In the genomic region with DNA sequence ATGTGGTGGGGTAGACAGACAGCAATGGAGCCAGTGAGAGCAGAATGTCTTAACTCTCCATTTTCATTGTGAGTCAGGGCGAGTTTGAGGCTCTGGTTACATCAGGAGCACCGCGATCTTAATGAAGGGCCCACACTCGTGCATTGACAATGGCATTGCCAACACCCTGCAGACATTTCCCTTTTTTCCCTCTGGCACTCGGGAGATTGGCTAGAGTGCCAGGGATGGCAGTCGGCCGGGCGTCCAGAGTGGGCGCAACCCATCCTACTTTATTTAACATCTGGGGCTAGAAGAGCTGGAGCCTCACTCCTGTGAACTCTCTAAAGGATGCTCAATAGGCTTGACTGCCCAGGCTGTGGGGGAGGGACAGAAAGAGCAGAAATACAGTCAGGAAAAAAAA, we compare ENCODE assay signal across 19 cellular contexts. TPM values are rescaled to one million over a fixed set of nuclear protein-coding genes. Genes with fewer than 3 reads are reported as not detected.
DNase-seq lines count a peak whose midpoint lies in the region; ATAC-seq, FAIRE-seq and TF ChIP-seq lines count a peak whose summit lies in the region.
"Had no signal": no experiment of that assay in that cellular context is flagged by ENCODE, and none has a peak within 500 bp of the region (broad histone marks: within the 10 kb centered on the region; RNA-seq: fewer than 3 reads in every experiment).

No MANE protein-coding gene starts in this region.

- H3K36me3 Mint-ChIP-seq in activated T-cell treated with anti-CD3 and anti-CD28 coated beads, Interleukin-2, amount 50 U/mL, for 72 hours (ENCODE audit: insufficient read depth in 2 of 2): no peaks in the 10 kb centered on the region

- H3K4me3 Mint-ChIP-seq in activated T-cell treated with anti-CD3 and anti-CD28 coated beads, Interleukin-2, amount 50 U/mL, for 72 hours: peak overlapping the region; percentile 55 to 69
- H3K4me3 Mint-ChIP-seq: B cell, naive B cell had no signal

- peak overlapping the region in 1 of 2 experiments; percentile 36; a peak in 1 of 4 replicates for H3K4me3 ChIP-seq in DND-41 (ENCODE audit: low read depth in 1 of 2, low read length in 2 of 2)
- H3K4me3 ChIP-seq: Peyer's patch, tibial artery had no signal

- no peaks in the 10 kb centered on the region for H3K27me3 ChIP-seq in DND-41 (ENCODE audit: insufficient read depth, low read length, poor library complexity)
- H3K27me3 ChIP-seq: Peyer's patch had no signal

- H2AFZ ChIP-seq in DND-41 (ENCODE audit: low read depth, low read length): no peak overlapping the region

- peak overlapping the region; percentile 41 for H3K27ac Mint-ChIP-seq in activated T-cell treated with anti-CD3 and anti-CD28 coated beads, Interleukin-2, amount 50 U/mL, for 72 hours
- H3K27ac Mint-ChIP-seq: B cell, naive B cell had no signal

- H4K20me1 ChIP-seq in DND-41 (ENCODE audit: insufficient read depth, low read length): no peaks in the 10 kb centered on the region

- no peak overlapping the region for H3K27ac ChIP-seq in DND-41 (ENCODE audit: low read length)
- H3K27ac ChIP-seq: Peyer's patch, tibial artery had no signal

- no peaks in the 10 kb centered on the region for H3K9me3 Mint-ChIP-seq in activated T-cell treated with anti-CD3 and anti-CD28 coated beads, Interleukin-2, amount 50 U/mL, for 72 hours

- DNase-seq in DND-41 (no peak), left kidney (ENCODE audit: low read depth, low spot score) (peak; percentile 33), GM19239 (ENCODE audit: insufficient read length, low spot score) (no peak)
- peak; percentile 32 to 56 for DNase-seq in activated T-cell treated with anti-CD3 and anti-CD28 coated beads, Interleukin-2, amount 50 U/mL, for 72 hours
- no peak for DNase-seq in stimulated activated naive CD4-positive, alpha-beta T cell (lab: John Stamatoyannopoulos, UW)
- DNase-seq: Calu3; head of caudate nucleus; naive B cell; NCI-H2081 treated with DMSO at 0.1 percent for 48 hours; NCI-H774; stimulated activated CD4-positive, alpha-beta T cell treated with anti-CD3 and anti-CD28 coated beads, Interleukin-4, amount 100 ng/mL, for 1 hour had no signal

- TF ChIP-seq CTCF in DND-41 (IDR thresholded peaks at IDR 0.05; ENCODE audit: borderline replicate concordance, extremely low read depth, low read length, poor library complexity, severe bottlenecking): no peak

- H3K4me1 Mint-ChIP-seq in activated T-cell treated with anti-CD3 and anti-CD28 coated beads, Interleukin-2, amount 50 U/mL, for 72 hours (ENCODE audit: low read depth): peaks cover 48% of the 10 kb centered on the region

- H3K9me3 ChIP-seq in DND-41 (ENCODE audit: insufficient read depth, low read length, severe bottlenecking): no peaks in the 10 kb centered on the region
- H3K9me3 ChIP-seq: Peyer's patch, tibial artery had no signal

- H3K27me3 Mint-ChIP-seq in activated T-cell treated with anti-CD3 and anti-CD28 coated beads, Interleukin-2, amount 50 U/mL, for 72 hours (ENCODE audit: low read depth): peaks cover 17% of the 10 kb centered on the region

- no peaks in the 10 kb centered on the region for H3K36me3 ChIP-seq in DND-41 (ENCODE audit: insufficient read depth, low read length)
- H3K36me3 ChIP-seq: Peyer's patch, tibial artery had no signal

- no peak overlapping the region for H3K9ac ChIP-seq in DND-41 (ENCODE audit: low read depth, low read length)

- H3K4me1 ChIP-seq in DND-41 (ENCODE audit: insufficient read depth, low read length): peaks cover 32% of the 10 kb centered on the region
- H3K4me1 ChIP-seq: tibial artery had no signal

- H3K4me2 ChIP-seq in DND-41 (ENCODE audit: insufficient read depth, low read length): peak overlapping the region; percentile 62

- no peak for FAIRE-seq in GM19239 (lab: Jason Lieb, UNC)
- FAIRE-seq: HepG2 had no signal

- ATAC-seq in DND-41 (ENCODE audit: insufficient read depth, low read depth): 0 out of 3 replicates have a peak, but pooled peaks have one; percentile 8
- peak; percentile 9 for ATAC-seq in HG02759 (IDR thresholded peaks at IDR 0.05; ENCODE audit: unreplicated experiment)
- peak; percentile 63 to 64 for ATAC-seq in activated T-cell treated with anti-CD3 and anti-CD28 coated beads, Interleukin-2, amount 50 U/mL, for 72 hours (replicated peaks in 1 of 2)
- no peak for ATAC-seq in GM19328 (IDR thresholded peaks at IDR 0.05; ENCODE audit: unreplicated experiment)
- ATAC-seq: HepG2 had no signal

- no peaks in the 10 kb centered on the region for H3K79me2 ChIP-seq in DND-41 (ENCODE audit: insufficient read depth, low read length)

RNA-seq across cellular contexts. Expression of a gene that starts 9.7 kb away (rescaled TPM):
- total RNA-seq in activated T-cell treated with anti-CD3 and anti-CD28 coated beads, Interleukin-2, amount 50 U/mL, for 72 hours: not detected
- total RNA-seq: B cell, Calu3, G401, HepG2, lung microvascular endothelial cell, Peyer's patch had no signal

Comparison
In these comparisons a context has a peak if more than half of its experiments do, and no peak if none do; other contexts are left out.
1. DNase-seq: peak in activated T-cell treated with anti-CD3 and anti-CD28 coated beads, Interleukin-2, amount 50 U/mL, for 72 hours (2 of 2) and left kidney (single experiment); none in DND-41 (single experiment), stimulated activated naive CD4-positive, alpha-beta T cell (0 of 6) and GM19239 (single experiment).